In the genomic region with DNA sequence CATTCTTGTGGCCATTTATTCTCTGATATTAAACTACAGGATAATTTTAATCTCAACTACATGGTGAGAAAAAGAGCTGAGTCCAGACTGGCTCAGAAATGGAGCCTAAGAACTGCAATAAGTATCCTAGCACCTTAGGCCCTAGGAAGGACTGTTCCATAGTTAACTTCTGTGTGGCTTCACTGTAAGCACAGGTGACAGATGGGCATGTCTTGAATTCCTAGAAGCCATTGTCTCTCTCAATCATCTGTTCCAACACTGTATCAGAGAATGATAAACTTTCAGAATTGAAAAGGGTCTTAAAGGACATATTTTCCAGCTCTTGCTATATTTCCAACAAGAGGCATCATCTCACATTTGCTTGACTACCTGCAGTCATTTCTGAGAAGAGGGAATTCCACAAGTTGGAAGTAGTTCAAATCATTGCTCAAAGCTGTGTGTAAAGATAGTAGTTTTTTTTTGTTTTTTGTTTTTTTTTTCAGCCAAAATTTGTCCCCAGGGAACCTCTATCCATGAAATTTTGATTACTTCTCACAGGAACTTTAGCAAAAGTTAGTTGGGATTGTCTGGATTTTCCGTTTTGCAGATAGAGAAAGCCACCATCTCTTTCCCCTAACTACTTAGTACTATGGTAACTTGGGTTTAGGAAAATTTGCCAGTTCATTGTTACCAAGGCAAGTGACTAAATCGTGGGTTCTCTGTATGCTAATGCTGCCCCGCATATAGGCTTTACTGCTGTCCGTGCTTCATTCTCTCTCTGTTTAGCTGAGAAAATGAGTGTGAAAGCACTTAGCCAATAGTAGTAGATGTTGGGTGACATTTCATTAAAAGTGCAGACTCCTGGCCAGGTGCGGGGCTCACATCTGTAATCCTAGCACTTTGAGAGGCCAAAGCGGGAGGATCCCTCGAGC, we compare ENCODE assay signal across 12 cellular contexts. TPM values are rescaled to one million over a fixed set of nuclear protein-coding genes. Genes with fewer than 3 reads are reported as not detected.
DNase-seq lines count a peak whose midpoint lies in the region; ATAC-seq, FAIRE-seq and TF ChIP-seq lines count a peak whose summit lies in the region.
"Had no signal": no experiment of that assay in that cellular context is flagged by ENCODE, and none has a peak within 500 bp of the region (broad histone marks: within the 10 kb centered on the region; RNA-seq: fewer than 3 reads in every experiment).

No MANE protein-coding gene starts in this region.

- peaks cover 60 to 91% (median 72%) of the 10 kb centered on the region in 4 donors for H3K4me1 Mint-ChIP-seq in CD4-positive, CD25-positive, alpha-beta regulatory T cell
- peaks cover 62% of the 10 kb centered on the region for H3K4me1 Mint-ChIP-seq in activated T-helper 2 cell treated with anti-CD3 and anti-CD28 coated beads, Interferon-gamma antibody, Interleukin-2, Interleukin-4, amounts not matched to agents 10 μg/mL and 5 μg/mL and 100 μg/mL, durations not matched to agents 14 hours and 24 hours and 36 hours (ENCODE audit: low read depth)

- peak overlapping the region; percentile 51 for H3K4me3 ChIP-seq in CD4-positive, CD25-positive, alpha-beta regulatory T cell (ENCODE audit: low read depth, low read length)
- no peak overlapping the region for H3K4me3 ChIP-seq in pancreas

- no peak for FAIRE-seq in pancreas (lab: Jason Lieb, UNC)

- peak overlapping the region; percentile 62 for H3K27ac ChIP-seq in CD4-positive, CD25-positive, alpha-beta regulatory T cell (ENCODE audit: insufficient read depth, low read length, poor library complexity, severe bottlenecking)
- H3K27ac ChIP-seq in pancreas = no peak overlapping the region
- H3K27ac ChIP-seq: foreskin keratinocyte had no signal

- no peak for TF ChIP-seq CTCF in pancreas (IDR thresholded peaks at IDR 0.05)

- no peaks in the 10 kb centered on the region for H3K9me3 Mint-ChIP-seq in CD4-positive, CD25-positive, alpha-beta regulatory T cell
- H3K9me3 Mint-ChIP-seq in activated T-helper 2 cell treated with anti-CD3 and anti-CD28 coated beads, Interferon-gamma antibody, Interleukin-2, Interleukin-4, amounts not matched to agents 10 μg/mL and 5 μg/mL and 100 μg/mL, durations not matched to agents 14 hours and 24 hours and 36 hours = no peaks in the 10 kb centered on the region

- intact Hi-C loops in activated T-helper 2 cell treated with anti-CD3 and anti-CD28 coated beads, Interferon-gamma antibody, Interleukin-2, Interleukin-4, amounts not matched to agents 10 μg/mL and 5 μg/mL and 100 μg/mL, durations not matched to agents 14 hours and 24 hours and 36 hours (cut with micrococcal nuclease) = loop anchor here (5.0 kb wide), 1 partner anchor 86 kb away; a partner anchor contains a TSS
- intact Hi-C loops in pancreas (cut with DNase I) = no loop called here

- peak overlapping the region; percentile 34 to 80 (median 75) for H3K27ac Mint-ChIP-seq in CD4-positive, CD25-positive, alpha-beta regulatory T cell
- peak overlapping the region; percentile 73 for H3K27ac Mint-ChIP-seq in activated T-helper 2 cell treated with anti-CD3 and anti-CD28 coated beads, Interferon-gamma antibody, Interleukin-2, Interleukin-4, amounts not matched to agents 10 μg/mL and 5 μg/mL and 100 μg/mL, durations not matched to agents 14 hours and 24 hours and 36 hours

- H3K4me3 Mint-ChIP-seq in CD4-positive, CD25-positive, alpha-beta regulatory T cell = peak overlapping the region in 3 of 4 donors; percentile 43 to 56 (median 53)
- no peak overlapping the region for H3K4me3 Mint-ChIP-seq in activated T-helper 2 cell treated with anti-CD3 and anti-CD28 coated beads, Interferon-gamma antibody, Interleukin-2, Interleukin-4, amounts not matched to agents 10 μg/mL and 5 μg/mL and 100 μg/mL, durations not matched to agents 14 hours and 24 hours and 36 hours (ENCODE audit: low read depth)

- no peaks in the 10 kb centered on the region for H3K27me3 Mint-ChIP-seq in CD4-positive, CD25-positive, alpha-beta regulatory T cell
- H3K27me3 Mint-ChIP-seq in activated T-helper 2 cell treated with anti-CD3 and anti-CD28 coated beads, Interferon-gamma antibody, Interleukin-2, Interleukin-4, amounts not matched to agents 10 μg/mL and 5 μg/mL and 100 μg/mL, durations not matched to agents 14 hours and 24 hours and 36 hours (ENCODE audit: low read depth) = no peaks in the 10 kb centered on the region

- no peaks in the 10 kb centered on the region for H3K27me3 ChIP-seq in CD4-positive, CD25-positive, alpha-beta regulatory T cell (ENCODE audit: control insufficient read depth, insufficient read depth, low read length)
- H3K27me3 ChIP-seq in pancreas = no peaks in the 10 kb centered on the region
- H3K27me3 ChIP-seq: foreskin keratinocyte had no signal

- no peak for ATAC-seq in CD4-positive, CD25-positive, alpha-beta regulatory T cell (ENCODE audit: low read depth in 2 of 2)
- ATAC-seq in GM21526 (IDR thresholded peaks at IDR 0.05; ENCODE audit: low FRiP score, unreplicated experiment) (peak; percentile 12), pancreas (no peak), HG03378 (IDR thresholded peaks at IDR 0.05; ENCODE audit: unreplicated experiment) (no peak)
- ATAC-seq: foreskin keratinocyte had no signal

- H3K9me3 ChIP-seq in CD4-positive, CD25-positive, alpha-beta regulatory T cell (ENCODE audit: control insufficient read depth in 2 of 2, low read length in 2 of 2) = no peaks in the 10 kb centered on the region
- no peaks in the 10 kb centered on the region for H3K9me3 ChIP-seq in pancreas

- H3K36me3 ChIP-seq in CD4-positive, CD25-positive, alpha-beta regulatory T cell (ENCODE audit: control insufficient read depth, insufficient read depth, low read length) = peaks cover 72% of the 10 kb centered on the region
- no peaks in the 10 kb centered on the region for H3K36me3 ChIP-seq in pancreas

- peaks cover 62% of the 10 kb centered on the region for H3K36me3 Mint-ChIP-seq in CD4-positive, CD25-positive, alpha-beta regulatory T cell
- H3K36me3 Mint-ChIP-seq in activated T-helper 2 cell treated with anti-CD3 and anti-CD28 coated beads, Interferon-gamma antibody, Interleukin-2, Interleukin-4, amounts not matched to agents 10 μg/mL and 5 μg/mL and 100 μg/mL, durations not matched to agents 14 hours and 24 hours and 36 hours (ENCODE audit: low read depth) = peaks cover 77% of the 10 kb centered on the region

- DNase-seq in CD4-positive, CD25-positive, alpha-beta regulatory T cell = no peak
- no peak for DNase-seq in activated T-helper 2 cell treated with anti-CD3 and anti-CD28 coated beads, Interferon-gamma antibody, Interleukin-2, Interleukin-4, amounts not matched to agents 10 μg/mL and 5 μg/mL and 100 μg/mL, durations not matched to agents 14 hours and 24 hours and 36 hours (ENCODE audit: low spot score)
- DNase-seq in myocyte (ENCODE audit: low read depth) = peak; percentile 61
- no peak for DNase-seq in pancreas
- DNase-seq in dedifferentiated amniotic fluid mesenchymal stem cell (ENCODE audit: extremely low spot score) = no peak
- DNase-seq in foreskin melanocyte = no peak
- DNase-seq: foreskin keratinocyte, NCI-H226 had no signal

- H3K4me1 ChIP-seq in CD4-positive, CD25-positive, alpha-beta regulatory T cell (ENCODE audit: control insufficient read depth, insufficient read depth, low read length, poor library complexity, severe bottlenecking) = peaks cover 65% of the 10 kb centered on the region
- H3K4me1 ChIP-seq in pancreas = no peaks in the 10 kb centered on the region
- H3K4me1 ChIP-seq: foreskin keratinocyte had no signal

- 87 to 95% methylated on average over 7 of the region's 7 CpGs for WGBS in pancreas, 2 donors

RNA-seq across cellular contexts. Expression of a gene that starts 47.2 kb away (rescaled TPM):
- total RNA-seq in CD4-positive, CD25-positive, alpha-beta regulatory T cell = not detected
- under 1 TPM; 0.09 to 0.20 (median 0.17) TPM for polyA plus RNA-seq in CD4-positive, CD25-positive, alpha-beta regulatory T cell
- total RNA-seq in activated T-helper 2 cell treated with anti-CD3 and anti-CD28 coated beads, Interferon-gamma antibody, Interleukin-2, Interleukin-4, amounts not matched to agents 10 μg/mL and 5 μg/mL and 100 μg/mL, durations not matched to agents 14 hours and 24 hours and 36 hours = 0.18 and 0.21 TPM in 2 replicates
- total RNA-seq in myocyte (not detected in 2 replicates), pancreas (1 to 10 TPM in 1 of 6 donors, under 1 TPM in 4, not detected in 1; 0.04 to 1.3 (median 0.16) TPM)
- not detected for polyA plus RNA-seq in myocyte (2012)
- polyA plus RNA-seq in pancreas = under 1 TPM; 0.04 to 0.05 TPM
- total RNA-seq: HT1080, mononuclear cell had no signal
